Comparison of ENCODE assay signal across 1 cellular context in the genomic region with DNA sequence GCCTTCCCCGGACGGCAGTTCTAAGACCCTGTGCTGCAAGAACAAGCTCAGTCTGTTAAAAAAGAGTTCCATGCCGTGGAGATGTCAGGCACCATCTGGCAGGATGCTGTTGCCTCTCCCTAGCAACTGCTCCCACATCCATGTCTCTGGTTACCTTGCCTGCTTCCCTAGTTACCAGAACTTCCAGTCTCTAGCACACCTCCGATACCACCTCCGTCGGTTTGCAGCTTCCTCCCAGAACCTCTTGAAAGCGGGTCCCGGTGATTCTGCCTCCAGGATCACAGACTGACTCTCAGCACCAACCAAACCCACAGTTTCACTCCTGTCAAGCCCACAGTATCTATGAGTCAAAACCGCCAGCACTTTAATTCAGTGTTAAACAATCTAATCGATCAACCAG.
TF ChIP-seq lines count a peak whose summit lies in the region.

No MANE protein-coding gene starts in this region.

TF ChIP-seq in GM23338, 12 proteins besides CTCF, POLR2A, EP300 and RAD21 (continued from another document):
- TF ChIP-seq EZH2phosphoT487 (IDR thresholded peaks at IDR 0.05; ENCODE audit: unreplicated experiment) = no peak
